Comparison of ENCODE assay signal across 9 cellular contexts in genomic region chr9:135343733-135344522, GRCh38.
A peak's percentile ranks its signal among the peaks of the same experiment; 100 is the strongest.
DNase-seq lines count a peak whose midpoint lies in the region; ATAC-seq and TF ChIP-seq lines count a peak whose summit lies in the region.
"Had no signal": no experiment of that assay in that cellular context is flagged by ENCODE, and none has a peak within 500 bp of the region (broad histone marks: within the 10 kb centered on the region; RNA-seq: fewer than 3 reads in every experiment).

No MANE protein-coding gene starts in this region.

- H3K27me3 ChIP-seq in Peyer's patch, result no peaks in the 10 kb centered on the region

- peak; percentile 97 for TF ChIP-seq CTCF in C4-2B (conservative IDR thresholded peaks at IDR 0.05)
- TF ChIP-seq CTCF in HEK293 (tag by site-specific recombination; IDR thresholded peaks at IDR 0.05), result peak; percentile 90
- TF ChIP-seq CTCF in Peyer's patch (IDR thresholded peaks at IDR 0.05), result peak; percentile 17 to 75 (median 67)

- POLR2A ChIA-PET in HEK293 (lab: Yijun Ruan, JAX), result no interaction called here

- ATAC-seq in activated naive CD4-positive, alpha-beta T cell treated with anti-CD3 and anti-CD28 coated beads, Interleukin-2, amount 50 U/mL, for 72 hours, result peak; percentile 62 to 63
- ATAC-seq in HG03354 (IDR thresholded peaks at IDR 0.05; ENCODE audit: poor library complexity, severe bottlenecking, unreplicated experiment) (no peak), GM21825 (IDR thresholded peaks at IDR 0.05; ENCODE audit: unreplicated experiment) (no peak)

- H3K4me3 ChIP-seq in HEK293 (ENCODE audit: low read depth, low read length) (no peak overlapping the region), Peyer's patch (no peak overlapping the region)

- no peak overlapping the region for H3K27ac ChIP-seq in C4-2B
- no peak overlapping the region for H3K27ac ChIP-seq in HEK293 (ENCODE audit: extremely low read depth, low read depth, low read length)
- H3K27ac ChIP-seq in Peyer's patch, result no peak overlapping the region

- H3K9me3 Mint-ChIP-seq in activated naive CD4-positive, alpha-beta T cell treated with anti-CD3 and anti-CD28 coated beads, Interleukin-2, amount 50 U/mL, for 72 hours, result no peaks in the 10 kb centered on the region
- H3K9me3 Mint-ChIP-seq: IgD-negative memory B cell had no signal

- H3K9me3 ChIP-seq in HEK293 (ENCODE audit: control insufficient read depth, insufficient read depth, low read depth, low read length) (no peaks in the 10 kb centered on the region), Peyer's patch (no peaks in the 10 kb centered on the region)

- no peaks in the 10 kb centered on the region for H3K36me3 ChIP-seq in HEK293 (ENCODE audit: control insufficient read depth in 2 of 2, insufficient read depth in 1 of 2, low read length in 2 of 2)
- no peaks in the 10 kb centered on the region for H3K36me3 ChIP-seq in Peyer's patch

- no peak overlapping the region for H3K27ac Mint-ChIP-seq in activated naive CD4-positive, alpha-beta T cell treated with anti-CD3 and anti-CD28 coated beads, Interleukin-2, amount 50 U/mL, for 72 hours

- no peaks in the 10 kb centered on the region for H3K36me3 Mint-ChIP-seq in activated naive CD4-positive, alpha-beta T cell treated with anti-CD3 and anti-CD28 coated beads, Interleukin-2, amount 50 U/mL, for 72 hours
- H3K36me3 Mint-ChIP-seq: IgD-negative memory B cell had no signal

- DNase-seq in Peyer's patch, result peak; percentile 19 to 75 (median 63)
- DNase-seq in activated naive CD4-positive, alpha-beta T cell treated with anti-CD3 and anti-CD28 coated beads, Interleukin-2, amount 50 U/mL, for 72 hours (ENCODE audit: low spot score in 2 of 2), result peak; percentile 60 to 75
- DNase-seq in hepatic stellate cell (ENCODE audit: low spot score), result peak; percentile 73
- DNase-seq in stimulated activated CD4-positive, alpha-beta T cell treated with anti-CD3 and anti-CD28 coated beads, Interleukin-12 subunit alpha, Interleukin-12 subunit beta, amount 100 ng/mL, for 24 hours (ENCODE audit: low read depth in 2 of 2), result peak; percentile 17 to 48

- H3K4me1 ChIP-seq in HEK293 (ENCODE audit: control insufficient read depth, insufficient read depth, low read length) (no peaks in the 10 kb centered on the region), Peyer's patch (peaks cover 0 to 4% (median 0%) of the 10 kb centered on the region in 4 donors)

- CTCF ChIA-PET in HEK293 (lab: Yijun Ruan, JAX), result interaction anchor here (0.7 to 3.0 kb wide), 7 partner anchors 9 to 261 kb away, joined by 3 to 14 read pairs (median 4); partner anchors contain the start of gene OLFM1

- no peak for TF ChIP-seq POLR2A in Peyer's patch (IDR thresholded peaks at IDR 0.05)

TF ChIP-seq in HEK293, 187 proteins besides CTCF, POLR2A, EP300 and RAD21 (continues in another document):
- no peak for TF ChIP-seq ZNF146 (tag by site-specific recombination; IDR thresholded peaks at IDR 0.05)
- no peak for TF ChIP-seq ZNF280D (tag by site-specific recombination; IDR thresholded peaks at IDR 0.05)
- TF ChIP-seq ZNF121 (tag by site-specific recombination; IDR thresholded peaks at IDR 0.05), result no peak
- no peak for TF ChIP-seq HOXA7 (CRISPR knock-in tag; IDR thresholded peaks at IDR 0.05; ENCODE audit: borderline replicate concordance)
- no peak for TF ChIP-seq SP2 (tag by site-specific recombination; IDR thresholded peaks at IDR 0.05)
- TF ChIP-seq ZNF221 (tag by site-specific recombination; IDR thresholded peaks at IDR 0.05; ENCODE audit: borderline replicate concordance), result no peak
- 0 out of 2 replicates have a peak, but pooled peaks have one; percentile 24 for TF ChIP-seq ZNF324 (tag by site-specific recombination; IDR thresholded peaks at IDR 0.05)
- no peak for TF ChIP-seq PRDM4 (tag by site-specific recombination; IDR thresholded peaks at IDR 0.05)
- TF ChIP-seq ZNF660 (tag by site-specific recombination; IDR thresholded peaks at IDR 0.05), result 0 out of 2 replicates have a peak, but pooled peaks have one; percentile 35
- TF ChIP-seq ZFP69B (tag by site-specific recombination; IDR thresholded peaks at IDR 0.05), result no peak
- no peak for TF ChIP-seq AEBP2 (tag by site-specific recombination; IDR thresholded peaks at IDR 0.05; ENCODE audit: borderline replicate concordance)
- TF ChIP-seq ZNF26 (tag by site-specific recombination; IDR thresholded peaks at IDR 0.05), result no peak
- TF ChIP-seq ZNF658 (tag by site-specific recombination; IDR thresholded peaks at IDR 0.05), result no peak
- peak; percentile 73 for TF ChIP-seq ZNF654 (tag by site-specific recombination; IDR thresholded peaks at IDR 0.05; ENCODE audit: low read depth)
- TF ChIP-seq SALL2 (tag by site-specific recombination; IDR thresholded peaks at IDR 0.05; ENCODE audit: borderline replicate concordance), result no peak
- TF ChIP-seq HOXC10 (CRISPR knock-in tag; IDR thresholded peaks at IDR 0.05), result no peak
- no peak for TF ChIP-seq KLF1 (tag by site-specific recombination; IDR thresholded peaks at IDR 0.05)
- TF ChIP-seq ZNF600 (tag by site-specific recombination; IDR thresholded peaks at IDR 0.05), result peak; percentile 48; the same call in 1 of the 2 replicates
- peak; percentile 79 for TF ChIP-seq ZSCAN30 (tag by site-specific recombination; IDR thresholded peaks at IDR 0.05)
- TF ChIP-seq YY2 (tag by site-specific recombination; IDR thresholded peaks at IDR 0.05), result no peak
- no peak for TF ChIP-seq ZNF175 (tag by site-specific recombination; IDR thresholded peaks at IDR 0.05)
- no peak for TF ChIP-seq ZNF701 (tag by site-specific recombination; IDR thresholded peaks at IDR 0.05)

Comparison
In these comparisons a context has a peak if more than half of its experiments do, and no peak if none do; other contexts are left out.
1. ATAC-seq: peak in activated naive CD4-positive, alpha-beta T cell treated with anti-CD3 and anti-CD28 coated beads, Interleukin-2, amount 50 U/mL, for 72 hours (2 of 2); none in HG03354 (single experiment) and GM21825 (single experiment).
2. Peak in every context shown above with its lines, with median percentiles within 50 percentile points of each other: CTCF ChIP-seq and DNase-seq.